Comparison of ENCODE assay signal across 8 cellular contexts in the genomic region with DNA sequence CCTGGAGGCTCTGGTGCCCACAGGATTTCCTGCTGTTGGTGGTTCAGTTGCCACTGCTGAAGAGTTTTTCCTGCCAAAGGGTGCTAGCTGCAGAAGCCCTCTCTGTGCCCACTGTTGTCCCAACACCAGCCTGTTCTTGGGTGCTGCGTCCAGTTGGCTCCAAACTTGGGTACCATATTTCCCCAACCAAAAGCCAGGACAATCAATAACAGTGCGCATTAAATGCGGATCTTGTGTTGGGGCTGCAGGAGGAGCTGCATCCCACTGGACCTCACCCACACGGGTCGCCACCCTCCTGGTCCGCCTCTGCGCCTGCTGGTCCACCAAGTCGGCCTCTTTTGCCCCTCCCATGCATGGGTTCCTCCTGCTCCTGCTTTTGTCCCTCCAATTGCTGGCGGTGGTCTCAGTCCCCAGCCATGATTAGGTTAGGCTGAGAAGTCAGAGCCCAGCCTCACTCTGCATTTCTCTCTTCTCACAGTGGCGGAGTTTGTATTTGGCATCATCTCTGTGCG. TPM values are rescaled to one million over a fixed set of nuclear protein-coding genes. Genes with fewer than 3 reads are reported as not detected.
DNase-seq lines count a peak whose midpoint lies in the region; ATAC-seq, FAIRE-seq and TF ChIP-seq lines count a peak whose summit lies in the region.
"Had no signal": no experiment of that assay in that cellular context is flagged by ENCODE, and none has a peak within 500 bp of the region (broad histone marks: within the 10 kb centered on the region; RNA-seq: fewer than 3 reads in every experiment).

No MANE protein-coding gene starts in this region.

- H3K27ac ChIP-seq in IMR-90 (ENCODE audit: insufficient read depth, low read length) = peak overlapping the region; percentile 22; the same call in 1 of the 2 replicates
- no peak overlapping the region for H3K27ac ChIP-seq in SU-DHL-6 (ENCODE audit: low read depth, low read length)
- H3K27ac ChIP-seq in esophagus squamous epithelium = peak overlapping the region in 3 of 4 donors; percentile 60 to 68 (median 67)
- H3K27ac ChIP-seq in small intestine (ENCODE audit: low read depth in 1 of 2, low read length in 1 of 2) = peak overlapping the region; percentile 52 to 84

- no peak overlapping the region for H3K23ac ChIP-seq in IMR-90 (ENCODE audit: low read depth, low read length)

- H3K79me1 ChIP-seq in IMR-90 (ENCODE audit: low read depth in 1 of 2, low read length in 2 of 2) = no peaks in the 10 kb centered on the region; a peak in 1 of 4 replicates

- peak overlapping the region; percentile 60 for H2BK20ac ChIP-seq in IMR-90 (ENCODE audit: low read depth, low read length)

- in situ Hi-C loops in IMR-90 (cut with MboI; ENCODE audit: low sequenced_read_pairs) = no loop called here

- peaks cover 19% of the 10 kb centered on the region for H3K4me1 ChIP-seq in IMR-90 (ENCODE audit: control insufficient read depth, insufficient read depth, low read length)
- peaks cover 29 to 64% (median 51%) of the 10 kb centered on the region in 3 donors for H3K4me1 ChIP-seq in esophagus squamous epithelium
- H3K4me1 ChIP-seq in small intestine (ENCODE audit: control insufficient read depth in 2 of 2, insufficient read depth in 1 of 2, low read depth in 1 of 2, low read length in 1 of 2) = peaks cover 14 to 20% of the 10 kb centered on the region in 2 donors

- H3K4me2 ChIP-seq in IMR-90 (ENCODE audit: low read depth, low read length) = no peak overlapping the region; the same call in 1 of the 2 replicates
- H3K4me2 ChIP-seq in SU-DHL-6 (ENCODE audit: low read depth, low read length, poor library complexity, severe bottlenecking) = no peak overlapping the region

- H3K27me3 ChIP-seq in IMR-90 (ENCODE audit: control insufficient read depth, insufficient read depth, low read length) = no peaks in the 10 kb centered on the region
- H3K27me3 ChIP-seq in SU-DHL-6 (ENCODE audit: low read length) = no peaks in the 10 kb centered on the region
- H3K27me3 ChIP-seq in esophagus squamous epithelium = peaks cover 0 to 64% (median 0%) of the 10 kb centered on the region in 4 donors
- H3K27me3 ChIP-seq in small intestine (ENCODE audit: control insufficient read depth in 2 of 2, insufficient read depth in 2 of 2, low read length in 2 of 2) = no peaks in the 10 kb centered on the region

- peak overlapping the region; percentile 15; the same call in 2 of the 3 replicates for H2BK15ac ChIP-seq in IMR-90 (ENCODE audit: low read depth, low read length)

- H4K91ac ChIP-seq in IMR-90 (ENCODE audit: insufficient read depth, low read depth, low read length) = peak overlapping the region; percentile 71; the same call in 1 of the 2 replicates

- WGBS in IMR-90 (ENCODE audit: extremely low coverage in 2 of 2, insufficient read length in 1 of 2), 2 experiments = 95% methylated on average over 7 of the region's 11 CpGs; no CpG with 5 or more reads in 1 of the 2 experiments
- 90% methylated on average over 10 to 11 of the region's 11 CpGs for WGBS in esophagus squamous epithelium, 2 donors
- 93 to 97% (median 94%) methylated on average over 11 of the region's 11 CpGs for WGBS in small intestine, 3 donors

- peak overlapping the region; percentile 89; the same call in 1 of the 2 replicates for H2AK5ac ChIP-seq in IMR-90 (ENCODE audit: low read depth, low read length)

- H3K9me3 ChIP-seq in IMR-90 (ENCODE audit: control insufficient read depth, insufficient read depth, low read length) (no peaks in the 10 kb centered on the region), SU-DHL-6 (ENCODE audit: insufficient read depth, low read length) (no peaks in the 10 kb centered on the region), esophagus squamous epithelium (no peaks in the 10 kb centered on the region), small intestine (ENCODE audit: control insufficient read depth, low read depth) (no peaks in the 10 kb centered on the region)

- FAIRE-seq in small intestine (lab: Jason Lieb, UNC) = no peak
- FAIRE-seq: endometrium had no signal

- H3K36me3 ChIP-seq in IMR-90 (ENCODE audit: control insufficient read depth, insufficient read depth, low read length) (peaks cover 3% of the 10 kb centered on the region; the same call in 1 of the 2 replicates), SU-DHL-6 (ENCODE audit: low read length) (no peaks in the 10 kb centered on the region), esophagus squamous epithelium (peaks cover 0 to 16% (median 0%) of the 10 kb centered on the region in 3 donors), small intestine (ENCODE audit: control insufficient read depth in 2 of 2, insufficient read depth in 2 of 2, low read length in 2 of 2) (no peaks in the 10 kb centered on the region)

- H2AFZ ChIP-seq in IMR-90 (replicated peaks; ENCODE audit: low read length, poor library complexity) (no peak overlapping the region), SU-DHL-6 (ENCODE audit: low read depth, low read length, severe bottlenecking) (no peak overlapping the region)

- H3K4ac ChIP-seq in IMR-90 (ENCODE audit: low read depth, low read length) = peak overlapping the region; percentile 70

- peak overlapping the region; percentile 22; the same call in 1 of the 2 replicates for H3K18ac ChIP-seq in IMR-90 (ENCODE audit: low read depth, low read length)

- H2AK9ac ChIP-seq in IMR-90 (replicated peaks; ENCODE audit: low read depth, low read length, poor library complexity) = no peak overlapping the region

- peak overlapping the region in 1 of 2 experiments; percentile 45; a peak in 2 of 4 replicates for H4K8ac ChIP-seq in IMR-90 (ENCODE audit: low read depth in 2 of 2, low read length in 2 of 2)

- no TSS peak for BruUV-seq in IMR-90 (replicated peaks; lab: Mats Ljungman, UMichigan)

- H3K56ac ChIP-seq in IMR-90 (ENCODE audit: extremely low read depth, insufficient read depth, low read length) = no peak overlapping the region

- H3F3A ChIP-seq in SU-DHL-6 (ENCODE audit: insufficient read depth) = peaks cover 16% of the 10 kb centered on the region

- TF ChIP-seq CTCF in IMR-90 (conservative IDR thresholded peaks at IDR 0.05; ENCODE audit: low read depth, low read length) (no peak), SU-DHL-6 (IDR thresholded peaks at IDR 0.05; ENCODE audit: insufficient read depth, low read length, poor library complexity, severe bottlenecking) (no peak), esophagus squamous epithelium (IDR thresholded peaks at IDR 0.05) (no peak), foreskin fibroblast (IDR thresholded peaks at IDR 0.05; ENCODE audit: low read depth, low read length) (no peak)

- H3K9ac ChIP-seq in IMR-90 (ENCODE audit: low read depth, low read length) (no peak overlapping the region), SU-DHL-6 (ENCODE audit: low read length) (0 out of 2 replicates have a peak overlapping the region, but pooled peaks have one; percentile 5)

- H3K79me2 ChIP-seq in SU-DHL-6 (ENCODE audit: insufficient read depth, low read length) = no peaks in the 10 kb centered on the region

- ATAC-seq in IMR-90 (ENCODE audit: low read depth) = no peak
- ATAC-seq in HG02885 (IDR thresholded peaks at IDR 0.05; ENCODE audit: poor library complexity, unreplicated experiment) = no peak
- no peak for ATAC-seq in GM21367 (IDR thresholded peaks at IDR 0.05; ENCODE audit: unreplicated experiment)

- no peak overlapping the region; the same call in 1 of the 2 replicates for H4K5ac ChIP-seq in IMR-90 (ENCODE audit: low read depth, low read length)

- no peak for DNase-seq in IMR-90
- no peak for DNase-seq in esophagus squamous epithelium (lab: John Stamatoyannopoulos, UW)
- no peak for DNase-seq in small intestine
- no peak for DNase-seq in foreskin fibroblast

- no peak overlapping the region for H3K14ac ChIP-seq in IMR-90 (replicated peaks; ENCODE audit: low read depth, low read length)

- POLR2A ChIA-PET in IMR-90 (lab: Charles Lee; ENCODE audit: unreplicated experiment) = no interaction called here

- no peak for TF ChIP-seq RAD21 in IMR-90 (IDR thresholded peaks at IDR 0.05; ENCODE audit: low read length)

- peak overlapping the region; percentile 45; the same call in 1 of the 2 replicates for H2BK120ac ChIP-seq in IMR-90 (ENCODE audit: low read depth, low read length)

- CTCF ChIA-PET in IMR-90 (lab: Yijun Ruan, JAX) = no interaction called here

- no peak overlapping the region for H3K4me3 ChIP-seq in IMR-90 (ENCODE audit: insufficient read depth, low read depth, low read length)
- no peak overlapping the region for H3K4me3 ChIP-seq in SU-DHL-6 (ENCODE audit: insufficient read depth, low read length, poor library complexity, severe bottlenecking)
- H3K4me3 ChIP-seq in esophagus squamous epithelium = no peak overlapping the region
- H3K4me3 ChIP-seq in small intestine (ENCODE audit: low read depth in 1 of 2, low read length in 2 of 2) = peak overlapping the region in 1 of 2 donors; percentile 2
- H3K4me3 ChIP-seq in foreskin fibroblast (ENCODE audit: low read depth in 1 of 2, low read length in 2 of 2) = no peak overlapping the region

- H3K9me1 ChIP-seq in IMR-90 (ENCODE audit: insufficient read depth, low read length) = peaks cover 8% of the 10 kb centered on the region; the same call in 1 of the 2 replicates

- H4K20me1 ChIP-seq in IMR-90 (ENCODE audit: insufficient read depth, low read length) (no peaks in the 10 kb centered on the region; the same call in none of the 2 replicates), SU-DHL-6 (ENCODE audit: low read depth, low read length) (no peaks in the 10 kb centered on the region)

- TF ChIP-seq POLR2A in IMR-90 (IDR thresholded peaks at IDR 0.05; ENCODE audit: low read depth, low read length) = no peak
- TF ChIP-seq POLR2A in esophagus squamous epithelium (IDR thresholded peaks at IDR 0.05) = no peak

- H2BK5ac ChIP-seq in IMR-90 (ENCODE audit: low read depth, low read length, poor library complexity, severe bottlenecking) = no peak overlapping the region

- intact Hi-C loops in IMR-90 (cut with micrococcal nuclease) = loop anchor here (2.0 kb wide), 1 partner anchor 66 kb away; no protein-coding TSS in a partner anchor
- intact Hi-C loops in esophagus squamous epithelium (cut with DNase I) = no loop called here

- H3K9me2 ChIP-seq in SU-DHL-6 (replicated peaks; ENCODE audit: insufficient read depth, low read length) = no peaks in the 10 kb centered on the region

- dilution Hi-C loops in IMR-90 (cut with HindIII; ENCODE audit: low sequenced_read_pairs, unreplicated experiment) = no loop called here

TF ChIP-seq in IMR-90, 13 proteins besides CTCF, POLR2A, EP300 and RAD21 (continues in another document):
- no peak for TF ChIP-seq CEBPB (IDR thresholded peaks at IDR 0.05; ENCODE audit: low read depth, low read length)

RNA-seq across cellular contexts. Expression of a gene that starts 9.8 kb away (rescaled TPM):
- under 0.01 and 0.36 TPM in 2 replicates for total RNA-seq in IMR-90 (2012; rRNA removed)
- 0.14 and 0.19 TPM in 2 replicates for polyA plus RNA-seq in IMR-90 (2012; rRNA removed)
- polyA plus RNA-seq in IMR-90 (2012; cell fraction: cytosol; rRNA removed) = 0.13 and 0.23 TPM in 2 replicates
- polyA plus RNA-seq in IMR-90 (2012; cell fraction: nucleus; rRNA removed; ENCODE audit: low replicate concordance) = 0.20 and 0.23 TPM in 2 replicates
- total RNA-seq in esophagus squamous epithelium = 10 to 100 TPM in 1 of 4 donors, 1 to 10 TPM in 3; 2.6 to 10.9 (median 3.7) TPM
- polyA plus RNA-seq in small intestine = 10 to 100 TPM; 12.4 to 46.5 (median 30.0) TPM
